ENCODE assay signal across 1 cellular context in the genomic region with DNA sequence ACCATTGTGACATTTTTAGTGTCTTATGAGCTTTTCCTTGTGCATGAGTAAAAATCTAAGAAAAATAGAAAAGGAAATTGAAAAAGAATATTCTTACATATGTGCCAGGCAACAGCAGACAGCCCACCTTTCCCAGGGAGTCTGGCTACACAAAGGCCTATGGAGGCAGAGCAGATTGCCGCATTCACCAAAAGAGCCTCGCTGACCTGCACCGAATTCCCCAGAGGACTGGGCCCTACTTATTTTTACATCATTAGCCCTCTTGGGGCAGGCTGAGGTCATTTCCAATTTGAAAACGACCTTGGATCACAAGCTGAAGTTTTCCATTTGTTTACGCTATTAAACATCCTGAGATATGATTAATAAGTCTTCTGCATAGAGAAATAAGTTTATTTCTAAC.
TF ChIP-seq lines count a peak whose summit lies in the region.

No MANE protein-coding gene starts in this region.

TF ChIP-seq in IMR-90, 13 proteins besides CTCF, POLR2A, EP300 and RAD21 (continued from another document):
- TF ChIP-seq, protein P1, sequence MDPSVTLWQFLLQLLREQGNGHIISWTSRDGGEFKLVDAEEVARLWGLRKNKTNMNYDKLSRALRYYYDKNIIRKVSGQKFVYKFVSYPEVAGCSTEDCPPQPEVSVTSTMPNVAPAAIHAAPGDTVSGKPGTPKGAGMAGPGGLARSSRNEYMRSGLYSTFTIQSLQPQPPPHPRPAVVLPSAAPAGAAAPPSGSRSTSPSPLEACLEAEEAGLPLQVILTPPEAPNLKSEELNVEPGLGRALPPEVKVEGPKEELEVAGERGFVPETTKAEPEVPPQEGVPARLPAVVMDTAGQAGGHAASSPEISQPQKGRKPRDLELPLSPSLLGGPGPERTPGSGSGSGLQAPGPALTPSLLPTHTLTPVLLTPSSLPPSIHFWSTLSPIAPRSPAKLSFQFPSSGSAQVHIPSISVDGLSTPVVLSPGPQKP (IDR thresholded peaks at IDR 0.05; ENCODE audit: borderline replicate concordance, low read depth, low read length) = no peak
- TF ChIP-seq SMC3 (IDR thresholded peaks at IDR 0.05; ENCODE audit: low read depth, low read length) = no peak
- TF ChIP-seq MAFK (IDR thresholded peaks at IDR 0.05; ENCODE audit: low read depth, low read length) = no peak
- TF ChIP-seq RCOR1 (IDR thresholded peaks at IDR 0.05; ENCODE audit: insufficient replicate concordance, low read length) = no peak
- TF ChIP-seq, protein P2, sequence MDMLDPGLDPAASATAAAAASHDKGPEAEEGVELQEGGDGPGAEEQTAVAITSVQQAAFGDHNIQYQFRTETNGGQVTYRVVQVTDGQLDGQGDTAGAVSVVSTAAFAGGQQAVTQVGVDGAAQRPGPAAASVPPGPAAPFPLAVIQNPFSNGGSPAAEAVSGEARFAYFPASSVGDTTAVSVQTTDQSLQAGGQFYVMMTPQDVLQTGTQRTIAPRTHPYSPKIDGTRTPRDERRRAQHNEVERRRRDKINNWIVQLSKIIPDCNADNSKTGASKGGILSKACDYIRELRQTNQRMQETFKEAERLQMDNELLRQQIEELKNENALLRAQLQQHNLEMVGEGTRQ (IDR thresholded peaks at IDR 0.05; ENCODE audit: low read depth, low read length) = no peak
- TF ChIP-seq NFE2L2 (IDR thresholded peaks at IDR 0.05; ENCODE audit: low read depth, low read length) = no peak
- no peak for TF ChIP-seq RFX5 (IDR thresholded peaks at IDR 0.05; ENCODE audit: low read depth, low read length)
